ENCODE assay signal across 1 cellular context in the genomic region with DNA sequence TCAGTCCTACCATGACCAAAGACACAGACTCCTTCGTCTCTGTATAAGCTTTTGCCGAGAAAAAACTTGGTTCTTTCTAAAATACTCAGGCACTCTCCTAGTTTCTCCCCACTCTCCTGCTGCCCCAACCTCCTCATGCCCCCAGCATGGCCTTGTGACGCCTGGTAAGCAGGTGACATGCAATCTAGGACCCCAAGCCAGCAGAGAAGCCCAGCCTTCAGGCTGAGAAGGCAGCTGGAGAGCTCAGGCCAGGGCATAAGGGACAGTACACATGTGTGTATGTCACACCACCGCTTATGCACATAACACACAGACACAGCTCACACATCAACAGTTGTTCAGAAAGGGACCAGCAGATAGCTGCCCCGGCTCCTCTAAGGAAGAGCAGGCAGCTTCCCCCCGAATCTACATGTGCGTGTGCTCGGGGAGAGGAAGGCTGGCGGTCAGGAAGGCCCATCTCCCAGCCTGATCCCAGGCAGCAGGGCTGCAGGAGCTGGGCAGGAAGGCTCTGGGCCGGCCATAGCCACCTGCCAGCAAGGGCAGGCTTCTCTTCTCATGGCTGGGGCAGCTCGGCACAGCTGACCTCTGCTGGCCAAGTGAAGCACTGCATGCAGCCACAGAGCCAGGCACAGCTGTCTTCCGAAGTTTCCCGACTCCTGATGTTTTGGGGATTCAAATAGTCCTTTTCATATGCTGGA.
TF ChIP-seq lines count a peak whose summit lies in the region.

No MANE protein-coding gene starts in this region.

TF ChIP-seq in SK-N-SH treated with all-trans-retinoic acid at 6 μM for 48 hours, 23 proteins besides CTCF, POLR2A, EP300 and RAD21 (continued from another document):
- TF ChIP-seq, protein P1, sequence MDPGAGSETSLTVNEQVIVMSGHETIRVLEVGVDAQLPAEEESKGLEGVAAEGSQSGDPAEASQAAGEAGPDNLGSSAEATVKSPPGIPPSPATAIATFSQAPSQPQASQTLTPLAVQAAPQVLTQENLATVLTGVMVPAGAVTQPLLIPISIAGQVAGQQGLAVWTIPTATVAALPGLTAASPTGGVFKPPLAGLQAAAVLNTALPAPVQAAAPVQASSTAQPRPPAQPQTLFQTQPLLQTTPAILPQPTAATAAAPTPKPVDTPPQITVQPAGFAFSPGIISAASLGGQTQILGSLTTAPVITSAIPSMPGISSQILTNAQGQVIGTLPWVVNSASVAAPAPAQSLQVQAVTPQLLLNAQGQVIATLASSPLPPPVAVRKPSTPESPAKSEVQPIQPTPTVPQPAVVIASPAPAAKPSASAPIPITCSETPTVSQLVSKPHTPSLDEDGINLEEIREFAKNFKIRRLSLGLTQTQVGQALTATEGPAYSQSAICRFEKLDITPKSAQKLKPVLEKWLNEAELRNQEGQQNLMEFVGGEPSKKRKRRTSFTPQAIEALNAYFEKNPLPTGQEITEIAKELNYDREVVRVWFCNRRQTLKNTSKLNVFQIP (CRISPR knock-in tag; IDR thresholded peaks at IDR 0.05; ENCODE audit: borderline replicate concordance, low read depth): no peak
- TF ChIP-seq TOX (CRISPR knock-in tag; IDR thresholded peaks at IDR 0.05; ENCODE audit: borderline replicate concordance): no peak
- TF ChIP-seq CSDC2 (CRISPR knock-in tag; IDR thresholded peaks at IDR 0.05): no peak
- no peak for TF ChIP-seq ZNF565 (CRISPR knock-in tag; conservative IDR thresholded peaks at IDR 0.05; ENCODE audit: low read depth)
TF ChIP-seq in SK-N-SH treated with all-trans-retinoic acid at 6 μM for 48 hours: peak in this region for 0.
